In the genomic region with DNA sequence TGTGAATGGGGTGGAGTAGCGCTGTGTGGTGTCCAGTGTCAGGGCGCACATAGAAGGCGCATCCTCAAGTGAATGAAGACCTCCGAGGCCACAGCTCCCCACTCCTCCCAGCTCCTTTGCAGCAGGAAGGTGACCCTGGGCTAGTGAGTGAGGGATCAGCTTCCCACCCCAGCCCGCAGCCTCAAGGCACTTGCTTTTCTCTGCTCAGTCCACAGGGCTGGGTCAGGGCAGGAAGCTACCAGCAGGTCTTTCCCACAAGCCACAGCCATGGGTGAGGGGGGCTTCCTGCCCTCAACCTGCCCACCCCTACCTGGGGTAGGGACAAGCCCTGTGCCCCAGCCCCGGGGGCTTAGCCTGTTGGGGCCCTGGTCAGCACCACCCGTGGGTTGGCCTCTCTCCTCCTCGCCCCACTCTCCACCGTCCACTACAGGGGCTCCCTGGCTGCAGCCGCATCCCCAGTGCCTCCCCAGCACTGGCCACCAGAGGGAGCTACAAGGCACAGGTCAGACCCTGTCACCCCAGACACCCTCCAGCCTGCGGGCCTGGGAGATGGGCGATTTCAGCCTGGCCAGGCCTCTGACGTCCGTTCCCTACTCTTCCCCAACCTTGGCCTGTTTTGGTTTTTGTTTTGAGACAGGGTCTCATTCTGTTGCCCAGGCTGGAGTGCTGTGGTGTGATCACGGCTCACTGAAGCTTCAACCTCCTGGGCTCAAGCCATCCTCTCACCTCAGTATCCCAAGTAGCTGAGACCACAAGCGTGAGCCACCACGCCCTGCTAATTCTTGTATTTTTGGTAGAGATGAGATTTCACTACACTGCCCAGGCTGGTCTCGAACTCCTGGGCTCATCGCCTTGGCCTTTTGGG, we compare ENCODE assay signal across 9 cellular contexts. TPM values are rescaled to one million over a fixed set of nuclear protein-coding genes. Genes with fewer than 3 reads are reported as not detected.
DNase-seq lines count a peak whose midpoint lies in the region; ATAC-seq and TF ChIP-seq lines count a peak whose summit lies in the region.
"Had no signal": no experiment of that assay in that cellular context is flagged by ENCODE, and none has a peak within 500 bp of the region (broad histone marks: within the 10 kb centered on the region; RNA-seq: fewer than 3 reads in every experiment).

No MANE protein-coding gene starts in this region.

- DNase-seq in HuH-7.5 (ENCODE audit: low spot score) (peak; percentile 93), T-cell (peak in 28 of 34 experiments; percentile 31 to 73 (median 54)), anterior cingulate cortex (lab: John Stamatoyannopoulos, UW) (peak in 49 of 58 donors; percentile 33 to 82 (median 61)), hepatic stellate cell (ENCODE audit: low spot score) (peak; percentile 78), retinal pigment epithelial cell (ENCODE audit: low read depth) (no peak), inferior parietal cortex (ENCODE audit: extremely low spot score) (no peak), GOT3 (lab: John Stamatoyannopoulos, UW) (no peak)

- peaks cover 41 to 57% (median 49%) of the 10 kb centered on the region in 3 donors for H3K4me1 Mint-ChIP-seq in T-cell

- H3K27me3 Mint-ChIP-seq in T-cell, result no peaks in the 10 kb centered on the region

- CTCF ChIA-PET in T-cell (lab: Charles Lee), result interaction anchor here in 1 of 2 donors (0.6 to 1.9 kb wide), 15 partner anchors 15 to 251 kb away, joined by 3 to 10 read pairs (median 4); a partner anchor contains a TSS

- H3K4me3 Mint-ChIP-seq in T-cell, result peak overlapping the region; percentile 73 to 79 (median 79)

- H3K36me3 Mint-ChIP-seq in T-cell, result no peaks in the 10 kb centered on the region

- no peaks in the 10 kb centered on the region for H3K9me3 Mint-ChIP-seq in T-cell

- H3K27ac Mint-ChIP-seq in T-cell, result peak overlapping the region; percentile 88 to 90

- peak; percentile 96 for TF ChIP-seq CTCF in GM12872 (IDR thresholded peaks at IDR 0.05; ENCODE audit: insufficient read depth, low read depth, low read length)
- TF ChIP-seq CTCF in retinal pigment epithelial cell (conservative IDR thresholded peaks at IDR 0.05; ENCODE audit: low read depth, low read length), result peak; percentile 92

- peak; percentile 19 to 41 (median 24) for ATAC-seq in T-cell (replicated peaks in 1 of 4)

- POLR2A ChIA-PET in T-cell (lab: Charles Lee), result no interaction called here

- H3K4me3 ChIP-seq in retinal pigment epithelial cell (ENCODE audit: low read length), result peak overlapping the region; percentile 55

RNA-seq across cellular contexts. Expression of a gene that starts 1.3 kb away (rescaled TPM):
- total RNA-seq in T-cell, result 100 to 1,000 TPM in 3 of 5 donors, 10 to 100 TPM in 2; 58.6 to 138 (median 121) TPM

RNA-seq across cellular contexts. Expression of a gene that starts 2.6 kb away (rescaled TPM):
- total RNA-seq in T-cell, result 1 to 10 TPM; 1.1 to 7.7 (median 5.1) TPM

RNA-seq across cellular contexts. Expression of a gene that starts 16.7 kb away (rescaled TPM):
- total RNA-seq in T-cell, result 10 to 100 TPM; 32.4 to 76.7 (median 57.0) TPM

RNA-seq across cellular contexts. Expression of a gene that starts 24.6 kb away (rescaled TPM):
- total RNA-seq in T-cell, result under 1 TPM in 1 of 5 donors, not detected in 4; 0.32 TPM
- total RNA-seq: subcutaneous adipose tissue had no signal

RNA-seq across cellular contexts. Expression of a gene that starts 32.9 kb away (rescaled TPM):
- total RNA-seq in T-cell, result 10 to 100 TPM in 2 of 5 donors, 1 to 10 TPM in 3; 5.4 to 24.7 (median 8.0) TPM

Comparison
In these comparisons a context has a peak if more than half of its experiments do, and no peak if none do; other contexts are left out.
1. DNase-seq: peak in HuH-7.5 (single experiment), T-cell (28 of 34), anterior cingulate cortex (49 of 58) and hepatic stellate cell (single experiment); none in retinal pigment epithelial cell (single experiment), inferior parietal cortex (single experiment) and GOT3 (single experiment).